32 cellular contexts compared by ENCODE assay signal in genomic region chr4:12203945-12204344, GRCh38.
"Had no signal": no experiment of that assay in that cellular context is flagged by ENCODE, and none has a peak within 500 bp of the region (broad histone marks: within the 10 kb centered on the region; RNA-seq: fewer than 3 reads in every experiment).

No MANE protein-coding gene starts in this region.

- H3K4me3 Mint-ChIP-seq: activated B cell treated with CpG ODN at 0.5 μM for 24 hours; activated CD4-positive, alpha-beta memory T cell treated with anti-CD3 and anti-CD28 coated beads for 36 hours; activated naive CD4-positive, alpha-beta T cell treated with anti-CD3 and anti-CD28 coated beads for 36 hours; activated T-cell treated with anti-CD3 and anti-CD28 coated beads, Interleukin-2, amount 50 U/mL, for 4 hours; activated T-helper 1 cell treated with anti-CD3 and anti-CD28 coated beads, Interleukin-12 subunit alpha, Interleukin-12 subunit beta, Interleukin-2, Interleukin-4 antibody, amounts not matched to agents 30 ng/mL and 10 ng/mL and 1 ng/mL, durations not matched to agents 14 hours and 24 hours and 36 hours; brain had no signal

- H3K4me1 Mint-ChIP-seq: activated B cell treated with CpG ODN at 0.5 μM for 24 hours had no signal

- H3K27ac Mint-ChIP-seq: activated B cell treated with CpG ODN at 0.5 μM for 24 hours; activated CD4-positive, alpha-beta memory T cell treated with anti-CD3 and anti-CD28 coated beads for 36 hours; activated naive CD4-positive, alpha-beta T cell treated with anti-CD3 and anti-CD28 coated beads for 36 hours; activated naive CD4-positive, alpha-beta T cell treated with anti-CD3 and anti-CD28 coated beads, Interleukin-2, amount 50 U/mL, for 72 hours; activated T-helper 1 cell treated with anti-CD3 and anti-CD28 coated beads, Interleukin-12 subunit alpha, Interleukin-12 subunit beta, Interleukin-2, Interleukin-4 antibody, amounts not matched to agents 30 ng/mL and 10 ng/mL and 1 ng/mL, durations not matched to agents 14 hours and 24 hours and 36 hours had no signal

- H3K4me3 ChIP-seq: adrenal gland, PC-9 had no signal

- H3K27me3 Mint-ChIP-seq: activated B cell treated with CpG ODN at 0.5 μM for 24 hours; activated CD4-positive, alpha-beta memory T cell treated with anti-CD3 and anti-CD28 coated beads for 36 hours; brain had no signal

- DNase-seq: activated B cell treated with CpG ODN at 0.5 μM for 24 hours; activated CD4-positive, alpha-beta memory T cell treated with anti-CD3 and anti-CD28 coated beads for 36 hours; activated CD4-positive, alpha-beta T cell treated with anti-CD3 and anti-CD28 coated beads for 4 hours; activated CD4-positive, alpha-beta T cell treated with anti-CD3 and anti-CD28 coated beads, Interleukin-2, amount 50 U/mL, for 1 hour; activated CD4-positive, CD25-positive, alpha-beta regulatory T cell treated with anti-CD3 and anti-CD28 coated beads, Interleukin-2, amount 50 U/mL, for 72 hours; activated CD8-positive, alpha-beta memory T cell treated with anti-CD3 and anti-CD28 coated beads, Interleukin-2, amount 50 U/mL, for 4 hours; activated gamma-delta T cell treated with Interleukin-2 at 50 U/mL for 16 hours; activated naive CD4-positive, alpha-beta T cell treated with anti-CD3 and anti-CD28 coated beads for 36 hours; activated T-cell treated with anti-CD3 and anti-CD28 coated beads for 4 hours; activated T-cell treated with anti-CD3 and anti-CD28 coated beads, Interleukin-2, amount 50 U/mL, for 4 hours; adrenal gland; cerebellar nuclear complex; Karpas-422; NCI-H1105; NCI-H1417 treated with DMSO at 0.1 percent for 48 hours; NCI-H187 treated with DMSO at 0.1 percent for 48 hours; NCI-H2081; NCI-H226; NCI-H446 treated with DMSO at 0.1 percent for 48 hours; NCI-H524; NCI-H69; NCI-H82; PC-9; SIG-M5; T-helper 1 cell; T-helper 2 cell; T-helper 9 cell had no signal

- ATAC-seq: activated naive CD4-positive, alpha-beta T cell treated with anti-CD3 and anti-CD28 coated beads, Interleukin-2, amount 50 U/mL, for 72 hours; activated T-cell treated with anti-CD3 and anti-CD28 coated beads, Interleukin-2, amount 50 U/mL, for 4 hours; Right ventricle myocardium inferior; SK-N-SH treated with all-trans-retinoic acid at 6 μM for 48 hours had no signal

- H3K9me3 Mint-ChIP-seq: activated B cell treated with CpG ODN at 0.5 μM for 24 hours, brain had no signal
